Comparison of ENCODE assay signal across 18 cellular contexts in the genomic region with DNA sequence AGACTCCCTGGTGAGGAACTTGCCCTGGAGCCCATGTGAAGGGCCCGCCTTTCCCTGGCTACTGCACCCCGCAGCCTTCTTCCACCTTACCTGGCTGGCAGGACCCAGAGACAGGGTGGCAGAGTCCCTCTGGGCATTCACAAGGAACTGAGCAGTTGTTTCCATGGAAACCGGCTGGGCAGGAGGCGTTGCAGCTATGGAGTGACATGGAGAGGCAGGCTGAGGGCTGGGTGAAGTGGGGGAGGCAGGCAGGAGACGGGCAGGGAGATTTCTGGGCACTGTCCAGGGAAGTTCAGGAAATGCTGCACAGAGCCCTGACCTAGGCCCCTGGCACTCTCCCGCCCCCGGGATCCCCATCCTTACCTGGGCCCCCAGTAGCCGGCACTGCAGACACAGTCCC.
DNase-seq lines count a peak whose midpoint lies in the region; ATAC-seq and TF ChIP-seq lines count a peak whose summit lies in the region.
"Had no signal": no experiment of that assay in that cellular context is flagged by ENCODE, and none has a peak within 500 bp of the region (broad histone marks: within the 10 kb centered on the region; RNA-seq: fewer than 3 reads in every experiment).

No MANE protein-coding gene starts in this region.

- no peaks in the 10 kb centered on the region for H3K27me3 ChIP-seq in BLaER1

- H3K36me3 Mint-ChIP-seq in memory B cell, result no peaks in the 10 kb centered on the region
- H3K36me3 Mint-ChIP-seq: naive B cell had no signal

- peaks cover 53% of the 10 kb centered on the region for H4K20me1 ChIP-seq in BLaER1

- 0 out of 2 replicates have a peak overlapping the region, but pooled peaks have one; percentile 15 for H3K9ac ChIP-seq in BLaER1

- no peak overlapping the region for H3K4me3 ChIP-seq in BLaER1
- H3K4me3 ChIP-seq in foreskin fibroblast (ENCODE audit: low read depth in 1 of 2, low read length in 2 of 2), result no peak overlapping the region

- no peak for ATAC-seq in memory B cell (ENCODE audit: low read depth)
- ATAC-seq: esophagus mucosa, left cardiac atrium had no signal

- H3K4me1 Mint-ChIP-seq in memory B cell, result peaks cover 8% of the 10 kb centered on the region

- H3K27ac ChIP-seq in BLaER1 (no peak overlapping the region), VCaP (peak overlapping the region; percentile 24; the same call in 1 of the 2 replicates)
- H3K27ac ChIP-seq: HL-60 had no signal

- H3K9me3 Mint-ChIP-seq in memory B cell, result no peaks in the 10 kb centered on the region
- H3K9me3 Mint-ChIP-seq: activated CD4-positive, alpha-beta memory T cell treated with anti-CD3 and anti-CD28 coated beads, Interleukin-2, amount 10 ng/mL, durations not matched to agents 7 days and 5 days; naive B cell had no signal

- H3K4me2 ChIP-seq in BLaER1, result peak overlapping the region; percentile 26

- H3K27me3 Mint-ChIP-seq in memory B cell, result no peaks in the 10 kb centered on the region
- H3K27me3 Mint-ChIP-seq: activated CD4-positive, alpha-beta memory T cell treated with anti-CD3 and anti-CD28 coated beads, Interleukin-2, amount 10 ng/mL, durations not matched to agents 7 days and 5 days; naive B cell had no signal

- no peak for TF ChIP-seq POLR2A in erythroblast (IDR thresholded peaks at IDR 0.05; ENCODE audit: low read length)

- no peaks in the 10 kb centered on the region for H3K9me3 ChIP-seq in BLaER1

- H3K36me3 ChIP-seq in BLaER1, result peaks cover 70% of the 10 kb centered on the region

- DNase-seq in COR-L47 (lab: John Stamatoyannopoulos, UW) (peak; percentile 17), memory B cell (ENCODE audit: low spot score in 2 of 2) (no peak), NCI-H1694 (lab: John Stamatoyannopoulos, UW) (no peak), erythroblast (lab: John Stamatoyannopoulos, UW) (no peak), foreskin fibroblast (no peak)
- DNase-seq in stimulated activated CD4-positive, alpha-beta T cell treated with anti-CD3 and anti-CD28 coated beads, Interleukin-12 subunit alpha, Interleukin-12 subunit beta, amount 100 ng/mL, for 4 hours, result no peak
- DNase-seq: activated CD4-positive, alpha-beta memory T cell treated with anti-CD3 and anti-CD28 coated beads, Interleukin-2, amount 10 ng/mL, durations not matched to agents 7 days and 5 days; amniotic stem cell; GF-D8; head of caudate nucleus; KG1; left cardiac atrium; naive B cell; NCI-H1930 had no signal

- H3K4me1 ChIP-seq in BLaER1, result peaks cover 39% of the 10 kb centered on the region

- H3K27ac Mint-ChIP-seq in memory B cell, result peak overlapping the region; percentile 87
- H3K27ac Mint-ChIP-seq: activated CD4-positive, alpha-beta memory T cell treated with anti-CD3 and anti-CD28 coated beads, Interleukin-2, amount 10 ng/mL, durations not matched to agents 7 days and 5 days had no signal

- TF ChIP-seq CTCF in VCaP (conservative IDR thresholded peaks at IDR 0.05), result no peak
- no peak for TF ChIP-seq CTCF in foreskin fibroblast (IDR thresholded peaks at IDR 0.05; ENCODE audit: low read depth, low read length)

- no peak overlapping the region for H3K4me3 Mint-ChIP-seq in memory B cell
- H3K4me3 Mint-ChIP-seq: activated CD4-positive, alpha-beta memory T cell treated with anti-CD3 and anti-CD28 coated beads, Interleukin-2, amount 10 ng/mL, durations not matched to agents 7 days and 5 days; naive B cell had no signal
